8 cellular contexts compared by ENCODE assay signal in the genomic region with DNA sequence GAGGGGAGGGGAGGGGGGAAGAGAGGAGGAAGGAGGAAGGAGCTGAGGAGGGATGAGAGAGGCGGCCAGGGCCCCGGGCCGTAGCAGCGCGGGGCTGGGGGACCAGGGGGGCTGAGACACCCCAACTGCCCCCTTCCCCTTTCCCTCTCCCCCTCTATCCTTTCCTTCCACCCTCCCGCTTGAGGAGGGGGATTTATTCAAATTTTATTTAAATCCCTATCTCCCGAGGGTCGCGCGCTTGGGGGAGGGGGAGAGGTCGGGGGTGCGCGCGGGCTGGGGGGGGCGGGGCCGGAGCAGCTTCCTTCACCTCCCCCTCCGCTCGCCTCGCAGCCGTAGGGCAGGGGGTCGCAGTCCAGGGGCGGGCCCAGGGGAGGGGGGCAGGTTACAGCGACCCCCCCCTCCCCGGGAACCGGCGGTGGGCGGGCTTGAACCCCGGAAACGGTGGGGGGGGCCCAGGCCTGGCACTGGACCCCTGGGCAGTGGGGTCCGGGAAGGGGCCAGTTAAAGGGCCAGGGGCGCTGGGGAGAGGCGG. TPM values are rescaled to one million over a fixed set of nuclear protein-coding genes. Genes with fewer than 3 reads are reported as not detected.
A peak's percentile ranks its signal among the peaks of the same experiment; 100 is the strongest.
DNase-seq lines count a peak whose midpoint lies in the region; ATAC-seq and TF ChIP-seq lines count a peak whose summit lies in the region.

A gene with protein sequence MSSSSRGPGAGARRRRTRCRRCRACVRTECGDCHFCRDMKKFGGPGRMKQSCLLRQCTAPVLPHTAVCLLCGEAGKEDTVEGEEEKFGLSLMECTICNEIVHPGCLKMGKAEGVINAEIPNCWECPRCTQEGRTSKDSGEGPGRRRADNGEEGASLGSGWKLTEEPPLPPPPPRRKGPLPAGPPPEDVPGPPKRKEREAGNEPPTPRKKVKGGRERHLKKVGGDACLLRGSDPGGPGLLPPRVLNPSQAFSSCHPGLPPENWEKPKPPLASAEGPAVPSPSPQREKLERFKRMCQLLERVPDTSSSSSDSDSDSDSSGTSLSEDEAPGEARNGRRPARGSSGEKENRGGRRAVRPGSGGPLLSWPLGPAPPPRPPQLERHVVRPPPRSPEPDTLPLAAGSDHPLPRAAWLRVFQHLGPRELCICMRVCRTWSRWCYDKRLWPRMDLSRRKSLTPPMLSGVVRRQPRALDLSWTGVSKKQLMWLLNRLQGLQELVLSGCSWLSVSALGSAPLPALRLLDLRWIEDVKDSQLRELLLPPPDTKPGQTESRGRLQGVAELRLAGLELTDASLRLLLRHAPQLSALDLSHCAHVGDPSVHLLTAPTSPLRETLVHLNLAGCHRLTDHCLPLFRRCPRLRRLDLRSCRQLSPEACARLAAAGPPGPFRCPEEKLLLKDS (plus strand): TSS at position 19 of the 532 bp plus-strand sequence. CDS start 2,183 bp downstream, outside the sequence.

- H3K27ac ChIP-seq in fibroblast of lung (ENCODE audit: insufficient read depth, low read length): peak within 1 kb of the TSS; percentile 98

- H3K4me3 ChIP-seq in fibroblast of lung (replicated peaks in 1 of 4; ENCODE audit: control extremely low read depth in 1 of 4, insufficient read depth in 1 of 4, low read depth in 3 of 4, low read length in 4 of 4): peak within 1 kb of the TSS; percentile 79 to 100 (median 94)

- no peaks in the 10 kb centered on the region for H3K27me3 ChIP-seq in fibroblast of lung (ENCODE audit: control insufficient read depth, insufficient read depth, low read length)

- peaks cover 12% of the 10 kb centered on the region for H3K4me1 Mint-ChIP-seq in osteocyte (ENCODE audit: unreplicated experiment)

- no peaks in the 10 kb centered on the region for H3K4me1 ChIP-seq in fibroblast of lung (ENCODE audit: control insufficient read depth, extremely low read depth, insufficient read depth, low read length)

- peak within 1 kb of the TSS; percentile 96 for H3K4me2 ChIP-seq in fibroblast of lung (ENCODE audit: extremely low read depth, insufficient read depth, low read length)

- peak within 1 kb of the TSS; percentile 100 for H3K4me3 Mint-ChIP-seq in osteocyte (ENCODE audit: unreplicated experiment)

- peak within 1 kb of the TSS; percentile 100 for H2AFZ ChIP-seq in fibroblast of lung (ENCODE audit: low read length)

- TF ChIP-seq CTCF in fibroblast of lung (conservative IDR thresholded peaks at IDR 0.05 in 1 of 2, IDR thresholded peaks at IDR 0.05 in 1 of 2; ENCODE audit: low read depth in 1 of 2, low read length in 2 of 2) (no peak), osteocyte (IDR thresholded peaks at IDR 0.05) (no peak)

- DNase-seq in NCI-H748 (lab: John Stamatoyannopoulos, UW; ENCODE audit: unreplicated experiment) (peak; percentile 69), NCI-H748 treated with DMSO at 0.1 percent for 48 hours (lab: John Stamatoyannopoulos, UW) (no peak), T-helper 9 cell (peak; percentile 21), fibroblast of lung (ENCODE audit: low read depth in 2 of 2) (no peak), osteocyte (ENCODE audit: extremely low spot score, unreplicated experiment) (no peak), LoVo (ENCODE audit: low spot score) (no peak), glomerular visceral epithelial cell (ENCODE audit: extremely low spot score) (no peak)

- no peaks in the 10 kb centered on the region for H4K20me1 ChIP-seq in fibroblast of lung (ENCODE audit: control insufficient read depth, extremely low read depth, insufficient read depth, low read length)

- peaks cover 2% of the 10 kb centered on the region for H3K36me3 ChIP-seq in fibroblast of lung (ENCODE audit: control insufficient read depth, insufficient read depth, low read length)

- H3K79me2 ChIP-seq in fibroblast of lung (ENCODE audit: control insufficient read depth, insufficient read depth, low read length): no peaks in the 10 kb centered on the region

- no peak for ATAC-seq in GM18519 (IDR thresholded peaks at IDR 0.05; ENCODE audit: low FRiP score, unreplicated experiment)

- H3K27ac Mint-ChIP-seq in osteocyte (ENCODE audit: unreplicated experiment): peak within 1 kb of the TSS; percentile 100

- no peaks in the 10 kb centered on the region for H3K9me3 Mint-ChIP-seq in osteocyte (ENCODE audit: unreplicated experiment)

- no peaks in the 10 kb centered on the region for H3K27me3 Mint-ChIP-seq in osteocyte (ENCODE audit: unreplicated experiment)

- H3K9me3 ChIP-seq in fibroblast of lung (ENCODE audit: control insufficient read depth, insufficient read depth, low read depth, low read length): no peaks in the 10 kb centered on the region

- H3K36me3 Mint-ChIP-seq in osteocyte (ENCODE audit: unreplicated experiment): peaks cover 4% of the 10 kb centered on the region

- peak within 1 kb of the TSS; percentile 83 for H3K9ac ChIP-seq in fibroblast of lung (ENCODE audit: insufficient read depth, low read length)

RNA-seq across cellular contexts. Expression of the gene that starts here (rescaled TPM):
- 13.1 and 14.5 TPM in 2 replicates for total RNA-seq in fibroblast of lung
- polyA plus RNA-seq in fibroblast of lung: 3.1 and 3.9 TPM in 2 replicates
- polyA plus RNA-seq in fibroblast of lung (2012): 9.6 and 12.5 TPM in 2 replicates
- 6.6 and 7.8 TPM in 2 replicates for polyA minus RNA-seq in fibroblast of lung (ENCODE audit: low replicate concordance)
- total RNA-seq in osteocyte: 23.1 and 24.3 TPM in 2 replicates

Comparison
In these comparisons a context has a peak if more than half of its experiments do, and no peak if none do; other contexts are left out.
1. DNase-seq: peak in NCI-H748 (single experiment) and T-helper 9 cell (single experiment); none in NCI-H748 treated with DMSO at 0.1 percent for 48 hours (single experiment), fibroblast of lung (0 of 2), osteocyte (single experiment), LoVo (single experiment) and glomerular visceral epithelial cell (single experiment).